Comparison of ENCODE assay signal across 9 cellular contexts in the genomic region with DNA sequence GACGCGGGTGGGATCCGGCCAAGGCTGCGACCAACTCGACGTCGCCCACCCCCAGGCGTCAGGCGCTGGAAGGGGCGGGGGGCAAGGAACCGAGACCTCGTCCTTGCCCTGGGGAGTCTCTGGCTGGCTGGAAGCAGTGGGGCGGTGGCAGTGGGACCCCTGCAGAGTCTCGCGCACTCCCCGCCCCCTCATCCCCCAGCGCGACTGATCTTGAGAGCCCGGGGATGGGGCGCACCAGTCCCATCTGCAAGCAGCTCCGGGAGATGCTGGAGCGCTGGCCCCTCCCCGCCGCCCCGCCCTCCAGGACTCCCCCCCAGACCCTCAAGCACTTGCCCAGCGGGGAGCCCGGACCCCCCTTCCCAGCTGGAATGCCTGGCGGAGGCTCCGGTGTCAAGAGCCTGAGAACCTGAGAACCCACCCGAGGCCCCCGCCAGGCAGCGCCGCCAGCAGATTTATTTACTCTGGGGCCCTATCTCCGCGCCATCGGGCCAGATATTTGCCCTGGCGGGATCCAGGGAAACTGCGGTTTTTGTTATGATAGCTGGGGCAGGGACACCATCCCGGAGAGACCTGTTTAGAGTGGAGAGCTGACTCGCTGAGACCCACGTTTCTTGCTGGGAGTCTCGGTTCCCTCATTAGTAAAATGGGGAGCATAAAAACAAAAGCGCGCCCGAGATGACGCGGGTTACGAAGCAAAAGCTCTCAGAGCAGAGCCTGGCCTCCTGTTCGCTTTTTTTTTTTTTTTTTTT. TPM values are rescaled to one million over a fixed set of nuclear protein-coding genes. Genes with fewer than 3 reads are reported as not detected.
DNase-seq lines count a peak whose midpoint lies in the region; ATAC-seq and TF ChIP-seq lines count a peak whose summit lies in the region.
"Had no signal": no experiment of that assay in that cellular context is flagged by ENCODE, and none has a peak within 500 bp of the region (broad histone marks: within the 10 kb centered on the region; RNA-seq: fewer than 3 reads in every experiment).

No MANE protein-coding gene starts in this region.

- H3K4me3 ChIP-seq in breast epithelium (peak overlapping the region; percentile 7 to 52 (median 35)), neural cell (ENCODE audit: low read length) (peak overlapping the region; percentile 56)

- no peak overlapping the region for H2AFZ ChIP-seq in neural cell (ENCODE audit: low read depth, low read length)

- DNase-seq in DMS 273 (lab: John Stamatoyannopoulos, UW; ENCODE audit: unreplicated experiment) (peak; percentile 78), NCI-H1105 (lab: John Stamatoyannopoulos, UW) (peak; percentile 40), breast epithelium (ENCODE audit: low spot score in 2 of 2) (no peak), HPDE6-E6E7 (ENCODE audit: extremely low spot score) (no peak), Ammon's horn (ENCODE audit: low spot score) (no peak), KBM-7 (no peak), Right ventricle myocardium superior (no peak)

- no peak for TF ChIP-seq POLR2A in breast epithelium (IDR thresholded peaks at IDR 0.05)

- H3K9me2 ChIP-seq in neural cell (ENCODE audit: insufficient read depth, low read length): no peaks in the 10 kb centered on the region

- no peak for ATAC-seq in Right ventricle myocardium superior (ENCODE audit: poor library complexity)

- H3K4me2 ChIP-seq in neural cell (ENCODE audit: low read length): no peak overlapping the region

- in situ Hi-C loops in KBM-7 (cut with MboI; ENCODE audit: low pct_unique_long_range_greater_than_20kb, low sequenced_read_pairs): no loop called here

- no peak for TF ChIP-seq CTCF in breast epithelium (IDR thresholded peaks at IDR 0.05)
- no peak for TF ChIP-seq CTCF in neural cell (IDR thresholded peaks at IDR 0.05; ENCODE audit: poor library complexity, severe bottlenecking)

- H4K20me1 ChIP-seq in neural cell (ENCODE audit: insufficient read depth): no peaks in the 10 kb centered on the region

- no peaks in the 10 kb centered on the region for H3K79me2 ChIP-seq in neural cell (replicated peaks; ENCODE audit: insufficient read depth, low read length)

- TF ChIP-seq EP300 in neural cell (conservative IDR thresholded peaks at IDR 0.05; ENCODE audit: poor library complexity, severe bottlenecking): no peak

- no peak for TF ChIP-seq RAD21 in neural cell (conservative IDR thresholded peaks at IDR 0.05)

- peaks cover 12 to 20% of the 10 kb centered on the region in 2 donors for H3K27me3 ChIP-seq in breast epithelium
- peaks cover 41% of the 10 kb centered on the region for H3K27me3 ChIP-seq in neural cell (ENCODE audit: insufficient read depth, low read depth, low read length)

- H3K9me3 ChIP-seq in breast epithelium (peaks cover 20 to 23% of the 10 kb centered on the region in 2 donors), neural cell (ENCODE audit: low read length) (peaks cover 11% of the 10 kb centered on the region)

- H3K36me3 ChIP-seq in breast epithelium: no peaks in the 10 kb centered on the region
- no peaks in the 10 kb centered on the region for H3K36me3 ChIP-seq in neural cell (ENCODE audit: insufficient read depth, low read length)

- peaks cover 0 to 7% of the 10 kb centered on the region in 2 donors for H3K4me1 ChIP-seq in breast epithelium

- no peak overlapping the region for H3K27ac ChIP-seq in breast epithelium
- no peak overlapping the region for H3K27ac ChIP-seq in neural cell (ENCODE audit: low read length)

- intact Hi-C loops in breast epithelium (cut with DNase I; ENCODE audit: low total_unique reads) (no loop called here), Right ventricle myocardium superior (cut with DNase I) (no loop called here)

- peak overlapping the region; percentile 5 for H3K9ac ChIP-seq in neural cell (ENCODE audit: low read length)

- H3F3A ChIP-seq in neural cell (ENCODE audit: insufficient read depth, low read length, poor library complexity, severe bottlenecking): no peaks in the 10 kb centered on the region

TF ChIP-seq in neural cell, 6 proteins besides CTCF, POLR2A, EP300 and RAD21:
- no peak for TF ChIP-seq SMC3 (conservative IDR thresholded peaks at IDR 0.05; ENCODE audit: poor library complexity)
- no peak for TF ChIP-seq POLR2AphosphoS5 (IDR thresholded peaks at IDR 0.05)
- no peak for TF ChIP-seq EZH2 (IDR thresholded peaks at IDR 0.05; ENCODE audit: borderline replicate concordance, insufficient read depth, low read length, poor library complexity, severe bottlenecking)
- no peak for TF ChIP-seq TAF1 (IDR thresholded peaks at IDR 0.05; ENCODE audit: low read depth)
- TF ChIP-seq, protein P1, sequence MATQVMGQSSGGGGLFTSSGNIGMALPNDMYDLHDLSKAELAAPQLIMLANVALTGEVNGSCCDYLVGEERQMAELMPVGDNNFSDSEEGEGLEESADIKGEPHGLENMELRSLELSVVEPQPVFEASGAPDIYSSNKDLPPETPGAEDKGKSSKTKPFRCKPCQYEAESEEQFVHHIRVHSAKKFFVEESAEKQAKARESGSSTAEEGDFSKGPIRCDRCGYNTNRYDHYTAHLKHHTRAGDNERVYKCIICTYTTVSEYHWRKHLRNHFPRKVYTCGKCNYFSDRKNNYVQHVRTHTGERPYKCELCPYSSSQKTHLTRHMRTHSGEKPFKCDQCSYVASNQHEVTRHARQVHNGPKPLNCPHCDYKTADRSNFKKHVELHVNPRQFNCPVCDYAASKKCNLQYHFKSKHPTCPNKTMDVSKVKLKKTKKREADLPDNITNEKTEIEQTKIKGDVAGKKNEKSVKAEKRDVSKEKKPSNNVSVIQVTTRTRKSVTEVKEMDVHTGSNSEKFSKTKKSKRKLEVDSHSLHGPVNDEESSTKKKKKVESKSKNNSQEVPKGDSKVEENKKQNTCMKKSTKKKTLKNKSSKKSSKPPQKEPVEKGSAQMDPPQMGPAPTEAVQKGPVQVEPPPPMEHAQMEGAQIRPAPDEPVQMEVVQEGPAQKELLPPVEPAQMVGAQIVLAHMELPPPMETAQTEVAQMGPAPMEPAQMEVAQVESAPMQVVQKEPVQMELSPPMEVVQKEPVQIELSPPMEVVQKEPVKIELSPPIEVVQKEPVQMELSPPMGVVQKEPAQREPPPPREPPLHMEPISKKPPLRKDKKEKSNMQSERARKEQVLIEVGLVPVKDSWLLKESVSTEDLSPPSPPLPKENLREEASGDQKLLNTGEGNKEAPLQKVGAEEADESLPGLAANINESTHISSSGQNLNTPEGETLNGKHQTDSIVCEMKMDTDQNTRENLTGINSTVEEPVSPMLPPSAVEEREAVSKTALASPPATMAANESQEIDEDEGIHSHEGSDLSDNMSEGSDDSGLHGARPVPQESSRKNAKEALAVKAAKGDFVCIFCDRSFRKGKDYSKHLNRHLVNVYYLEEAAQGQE (IDR thresholded peaks at IDR 0.05; ENCODE audit: borderline replicate concordance): no peak
- no peak for TF ChIP-seq MXI1 (conservative IDR thresholded peaks at IDR 0.05; ENCODE audit: poor library complexity, severe bottlenecking)
TF ChIP-seq in neural cell: peak in this region for 0.

RNA-seq across cellular contexts. Expression of a gene that starts 1.2 kb away (rescaled TPM):
- under 1 TPM in 1 of 3 donors, not detected in 2; 0.33 TPM for total RNA-seq in breast epithelium
- polyA plus RNA-seq in neural cell: not detected in 2 replicates
- polyA minus RNA-seq in neural cell: not detected in 2 replicates
- not detected for total RNA-seq in Right ventricle myocardium superior
- total RNA-seq: LHCN-M2 had no signal

RNA-seq across cellular contexts. Expression of a gene that starts 15.4 kb away (rescaled TPM):
- total RNA-seq in breast epithelium (10 to 100 TPM; 33.4 to 61.0 (median 37.7) TPM), Right ventricle myocardium superior (21.7 TPM)
- polyA plus RNA-seq in neural cell: 45.9 and 48.2 TPM in 2 replicates
- 22.6 and 30.1 TPM in 2 replicates for polyA minus RNA-seq in neural cell

RNA-seq across cellular contexts. Expression of a gene that starts 43.8 kb away (rescaled TPM):
- total RNA-seq in breast epithelium (10 to 100 TPM; 26.5 to 45.7 (median 26.6) TPM), Right ventricle myocardium superior (21.8 TPM)
- 131 and 155 TPM in 2 replicates for polyA plus RNA-seq in neural cell
- polyA minus RNA-seq in neural cell: 62.3 and 63.2 TPM in 2 replicates

Comparison
In these comparisons a context has a peak if more than half of its experiments do, and no peak if none do; other contexts are left out.
1. DNase-seq: peak in DMS 273 (single experiment) and NCI-H1105 (single experiment); none in breast epithelium (0 of 2), HPDE6-E6E7 (single experiment), Ammon's horn (single experiment), KBM-7 (single experiment) and Right ventricle myocardium superior (single experiment).